ENCODE assay signal across 8 cellular contexts in the genomic region with DNA sequence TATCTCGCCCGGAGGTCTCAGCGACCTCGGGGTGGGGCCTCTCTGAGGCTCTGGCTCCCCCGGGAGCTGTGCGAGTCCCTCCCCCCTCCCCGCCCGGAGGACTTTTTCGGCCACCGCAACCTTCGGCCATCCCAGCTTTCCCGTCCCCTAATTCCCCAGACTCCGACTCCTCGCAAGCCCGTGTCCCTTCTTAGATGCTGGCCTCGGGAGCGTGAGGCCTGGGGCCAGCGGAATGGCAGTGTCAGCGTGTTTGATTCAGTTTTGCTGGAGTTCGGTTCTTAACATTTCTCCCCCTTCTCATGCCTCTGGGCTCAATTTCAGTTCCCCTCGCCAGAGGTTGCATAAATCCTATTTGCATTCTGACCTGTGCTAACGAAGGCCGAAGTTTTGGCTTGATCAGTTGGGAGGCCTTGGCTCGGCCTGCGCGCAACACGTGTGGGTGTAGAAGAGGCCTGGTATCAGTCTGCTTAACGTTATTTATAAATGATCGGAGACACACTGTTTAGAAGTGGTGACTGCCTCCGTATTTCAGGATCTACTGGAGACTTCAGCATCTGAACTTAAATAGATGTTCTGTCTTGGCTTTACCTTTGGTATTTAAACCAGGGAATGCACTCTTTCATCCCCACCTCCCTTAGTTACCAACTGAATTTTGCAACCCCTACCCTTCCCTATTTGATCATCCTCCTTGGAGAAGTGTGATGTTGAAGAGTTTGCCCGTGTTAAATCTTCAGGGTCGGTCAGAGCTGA. TPM values are rescaled to one million over a fixed set of nuclear protein-coding genes. Genes with fewer than 3 reads are reported as not detected.
DNase-seq lines count a peak whose midpoint lies in the region; ATAC-seq, FAIRE-seq and TF ChIP-seq lines count a peak whose summit lies in the region.

No MANE protein-coding gene starts in this region.

- in situ Hi-C loops in K562 (cut with MboI): loop anchor here (5.0 kb wide), 1 partner anchor 104 kb away; no protein-coding TSS in a partner anchor

- TF ChIP-seq RAD21 in K562 (CRISPR knock-in tag; conservative IDR thresholded peaks at IDR 0.05 in 1 of 2, IDR thresholded peaks at IDR 0.05 in 1 of 2): no peak

- TF ChIP-seq EP300 in K562 (IDR thresholded peaks at IDR 0.05; ENCODE audit: low read length) (no peak), sigmoid colon (IDR thresholded peaks at IDR 0.05) (no peak)

- ATAC-seq in K562 (peak; percentile 26), GM19455 (IDR thresholded peaks at IDR 0.05; ENCODE audit: unreplicated experiment) (no peak)

- TSS peak; percentile 39 for BruUV-seq in K562 (replicated peaks; lab: Mats Ljungman, UMichigan)

- peak overlapping the region; percentile 81 for H2AFZ ChIP-seq in K562 (ENCODE audit: low read depth, low read length)

- peak overlapping the region; percentile 99 for H3K4me2 ChIP-seq in K562 (ENCODE audit: insufficient read depth, low read length)

- H3K79me2 ChIP-seq in K562 (ENCODE audit: control insufficient read depth, insufficient read depth, low read length): peaks cover 56% of the 10 kb centered on the region

- H3K27ac ChIP-seq in Peyer's patch (peak overlapping the region; percentile 89 to 97 (median 94)), K562 (ENCODE audit: extremely low read depth, low read depth, low read length) (peak overlapping the region; percentile 92), sigmoid colon (peak overlapping the region; percentile 87 to 95 (median 92))

- peak; percentile 12 for DNase-seq in GM20000 (ENCODE audit: low spot score)
- DNase-seq in Peyer's patch: peak; percentile 28 to 60 (median 57)
- DNase-seq in K562 (ENCODE audit: extremely low read depth in 1 of 4, low spot score in 3 of 4): peak; percentile 47 to 72 (median 58)
- DNase-seq in sigmoid colon: peak; percentile 83
- no peak for DNase-seq in NCI-H1048 (lab: John Stamatoyannopoulos, UW)
- DNase-seq in mesenteric fat pad (ENCODE audit: low spot score): no peak

- no peak for TF ChIP-seq CTCF in GM20000 (IDR thresholded peaks at IDR 0.05; ENCODE audit: extremely low read depth, missing control alignments)
- TF ChIP-seq CTCF in Peyer's patch (IDR thresholded peaks at IDR 0.05): no peak
- TF ChIP-seq CTCF in K562 (IDR thresholded peaks at IDR 0.05 in 2 of 3, conservative IDR thresholded peaks at IDR 0.05 in 1 of 3; ENCODE audit: insufficient read depth in 2 of 3, low read depth in 1 of 3, low read length in 3 of 3): no peak
- TF ChIP-seq CTCF in sigmoid colon (IDR thresholded peaks at IDR 0.05): no peak

- TF ChIP-seq POLR2A in Peyer's patch (IDR thresholded peaks at IDR 0.05): no peak
- no peak; the same call in 1 of the 2 replicates for TF ChIP-seq POLR2A in K562 (conservative IDR thresholded peaks at IDR 0.05)
- no peak for TF ChIP-seq POLR2A in sigmoid colon (IDR thresholded peaks at IDR 0.05)

- peak; percentile 35 for FAIRE-seq in K562 (lab: Jason Lieb, UNC)

- peaks cover 19% of the 10 kb centered on the region for H4K20me1 ChIP-seq in K562 (replicated peaks; ENCODE audit: control insufficient read depth, insufficient read depth, low read length)

- H3K9me3 ChIP-seq in Peyer's patch: no peaks in the 10 kb centered on the region
- no peaks in the 10 kb centered on the region for H3K9me3 ChIP-seq in K562 (replicated peaks; ENCODE audit: control insufficient read depth, insufficient read depth, low read depth, low read length)
- no peaks in the 10 kb centered on the region for H3K9me3 ChIP-seq in iPS-15b (ENCODE audit: control insufficient read depth, insufficient read depth, low read length)
- no peaks in the 10 kb centered on the region for H3K9me3 ChIP-seq in sigmoid colon

- H3K4me1 ChIP-seq in Peyer's patch (peaks cover 0 to 40% (median 11%) of the 10 kb centered on the region in 4 donors), K562 (replicated peaks in 1 of 2; ENCODE audit: control insufficient read depth in 2 of 2, insufficient read depth in 2 of 2, low read length in 2 of 2) (peaks cover 7 to 18% of the 10 kb centered on the region in 2 experiments), iPS-15b (ENCODE audit: control insufficient read depth, insufficient read depth, low read length) (peaks cover 5% of the 10 kb centered on the region), sigmoid colon (peaks cover 0 to 64% (median 54%) of the 10 kb centered on the region in 4 donors)

- H3K4me3 ChIP-seq in Peyer's patch (peak overlapping the region; percentile 80 to 89 (median 84)), K562 (peak overlapping the region; percentile 89), iPS-15b (ENCODE audit: low read depth, low read length) (peak overlapping the region; percentile 88), sigmoid colon (peak overlapping the region; percentile 68 to 84 (median 78))

- H3K9ac ChIP-seq in K562 (ENCODE audit: insufficient read depth in 1 of 2, low read depth in 2 of 2, low read length in 2 of 2) (peak overlapping the region; percentile 98), iPS-15b (ENCODE audit: low read depth, low read length) (peak overlapping the region; percentile 80)

- H3K9me1 ChIP-seq in K562 (ENCODE audit: control insufficient read depth, insufficient read depth, low read length): no peaks in the 10 kb centered on the region

- H3K36me3 ChIP-seq in Peyer's patch (peaks cover 0 to 31% (median 0%) of the 10 kb centered on the region in 3 donors), K562 (ENCODE audit: control insufficient read depth, insufficient read depth, low read length) (peaks cover 50% of the 10 kb centered on the region), iPS-15b (ENCODE audit: control insufficient read depth, insufficient read depth, low read length) (peaks cover 15% of the 10 kb centered on the region), sigmoid colon (peaks cover 13 to 35% (median 15%) of the 10 kb centered on the region in 4 donors)

- CTCF ChIA-PET in K562 (lab: Yijun Ruan, JAX; ENCODE audit: low intra/inter-chr PET ratio): no interaction called here

- 0% methylated on average over 30 of the region's 32 CpGs for WGBS in K562 (ENCODE audit: insufficient coverage, low coverage, missing lambda C conversion rate)
- WGBS in sigmoid colon, 2 donors: 0 to 1% methylated on average over 32 of the region's 32 CpGs

- H3K27me3 ChIP-seq in Peyer's patch (no peaks in the 10 kb centered on the region), K562 (ENCODE audit: control insufficient read depth in 2 of 2, insufficient read depth in 2 of 2, low read length in 2 of 2) (no peaks in the 10 kb centered on the region), iPS-15b (ENCODE audit: control insufficient read depth, insufficient read depth, low read length) (no peaks in the 10 kb centered on the region), sigmoid colon (no peaks in the 10 kb centered on the region)

- POLR2A ChIA-PET in K562 (lab: Yijun Ruan, JAX): interaction anchor here (0.6 to 1.9 kb wide), 5 partner anchors 9 to 317 kb away, joined by 4 to 17 read pairs (median 7); no protein-coding TSS in a partner anchor

- intact Hi-C loops in K562 (cut with micrococcal nuclease): no loop called here
- intact Hi-C loops in sigmoid colon (cut with DNase I): loop anchor here (2.0 to 10.0 kb wide), 3 partner anchors 26 to 136 kb away; a partner anchor contains a TSS

RNA-seq across cellular contexts. Expression of a gene that starts 0.8 kb away (rescaled TPM):
- 100 to 1,000 TPM; 197 to 655 (median 335) TPM for total RNA-seq in Peyer's patch
- 572 and 2,771 TPM in 2 replicates for total RNA-seq in K562 (2011; cell fraction: chromatin; rRNA removed; ENCODE audit: low replicate concordance)
- 491 and 843 TPM in 2 replicates for total RNA-seq in K562 (2011; cell fraction: nucleolus; rRNA removed)
- 1,092 and 1,338 TPM in 2 replicates for total RNA-seq in K562 (2011; cell fraction: nucleoplasm; rRNA removed)
- total RNA-seq in K562 (2014; rRNA removed): 389 and 400 TPM in 2 replicates
- total RNA-seq in K562 (2014; rRNA removed; fragmentation: Illumina TruSeq; extraction: Trizol): 604 and 619 TPM in 2 replicates
- 602 and 611 TPM in 2 replicates for total RNA-seq in K562 (2015; rRNA removed; fragmentation: Illumina TruSeq; extraction: Trizol)
- total RNA-seq in K562 (2021): 453 and 469 TPM in 2 replicates
- 593 and 719 TPM in 2 replicates for polyA plus RNA-seq in K562 (2011; rRNA removed)
- 64.5 and 201 TPM in 2 replicates for polyA plus RNA-seq in K562 (2011; cell fraction: cytosol; rRNA removed)
- polyA plus RNA-seq in K562 (2011; cell fraction: nucleus; rRNA removed): 335 and 665 TPM in 2 replicates
- polyA plus RNA-seq in K562 (2012): 452 and 478 TPM in 2 replicates
- 541 and 657 TPM in 2 replicates for polyA plus RNA-seq in K562 (2014; fragmentation: Illumina TruSeq; extraction: Trizol)
- polyA plus RNA-seq in K562 (2014; fragmentation: Nextera tagmentation; extraction: Ambion mirVana): 100 to 1,000 TPM; 196 to 235 TPM
- polyA plus RNA-seq in K562 (2014; rRNA removed): 528 and 557 TPM in 2 replicates
- polyA minus RNA-seq in K562 (2011; rRNA and poly(A)+ RNA removed): 606 and 720 TPM in 2 replicates
- 134 and 144 TPM in 2 replicates for polyA minus RNA-seq in K562 (2011; cell fraction: cytosol; rRNA and poly(A)+ RNA removed)
- 199 and 484 TPM in 2 replicates for polyA minus RNA-seq in K562 (2011; cell fraction: nucleus; rRNA and poly(A)+ RNA removed)
- total RNA-seq in sigmoid colon: 100 to 1,000 TPM; 206 to 299 (median 222) TPM
- polyA plus RNA-seq in sigmoid colon: 100 to 1,000 TPM in 2 of 3 donors, 10 to 100 TPM in 1; 50.5 to 528 (median 126) TPM
- 870 TPM for total RNA-seq in mesenteric fat pad

RNA-seq across cellular contexts. Expression of a gene that starts 34.7 kb away (rescaled TPM):
- total RNA-seq in Peyer's patch: 10 to 100 TPM; 24.5 to 37.0 (median 31.1) TPM
- 34.2 and 96.2 TPM in 2 replicates for total RNA-seq in K562 (2011; cell fraction: chromatin; rRNA removed; ENCODE audit: low replicate concordance)
- 23.2 and 24.1 TPM in 2 replicates for total RNA-seq in K562 (2011; cell fraction: nucleolus; rRNA removed)
- total RNA-seq in K562 (2011; cell fraction: nucleoplasm; rRNA removed): 45.8 and 68.9 TPM in 2 replicates
- 50.8 and 56.8 TPM in 2 replicates for total RNA-seq in K562 (2014; rRNA removed)
- total RNA-seq in K562 (2014; rRNA removed; fragmentation: Illumina TruSeq; extraction: Trizol): 67.3 and 80.5 TPM in 2 replicates
- 65.7 and 70.3 TPM in 2 replicates for total RNA-seq in K562 (2015; rRNA removed; fragmentation: Illumina TruSeq; extraction: Trizol)
- total RNA-seq in K562 (2021): 57.9 and 62.7 TPM in 2 replicates
- polyA plus RNA-seq in K562 (2011; rRNA removed): 50.8 and 73.3 TPM in 2 replicates
- 15.6 and 25.0 TPM in 2 replicates for polyA plus RNA-seq in K562 (2011; cell fraction: cytosol; rRNA removed)
- 52.3 and 89.0 TPM in 2 replicates for polyA plus RNA-seq in K562 (2011; cell fraction: nucleus; rRNA removed)
- polyA plus RNA-seq in K562 (2012): 33.5 and 43.1 TPM in 2 replicates
- polyA plus RNA-seq in K562 (2014; fragmentation: Illumina TruSeq; extraction: Trizol): 69.8 and 77.2 TPM in 2 replicates
- 10 to 100 TPM; 37.6 to 49.0 TPM for polyA plus RNA-seq in K562 (2014; fragmentation: Nextera tagmentation; extraction: Ambion mirVana)
- 62.1 and 64.0 TPM in 2 replicates for polyA plus RNA-seq in K562 (2014; rRNA removed)
- 97.2 and 98.8 TPM in 2 replicates for polyA minus RNA-seq in K562 (2011; rRNA and poly(A)+ RNA removed)
- 22.7 and 32.0 TPM in 2 replicates for polyA minus RNA-seq in K562 (2011; cell fraction: cytosol; rRNA and poly(A)+ RNA removed)
- polyA minus RNA-seq in K562 (2011; cell fraction: nucleus; rRNA and poly(A)+ RNA removed): 22.6 and 41.0 TPM in 2 replicates
- 10 to 100 TPM; 12.8 to 24.1 (median 21.9) TPM for total RNA-seq in sigmoid colon
- 10 to 100 TPM; 12.0 to 18.0 (median 17.1) TPM for polyA plus RNA-seq in sigmoid colon
- 24.1 TPM for total RNA-seq in mesenteric fat pad

Comparison
In these comparisons a context has a peak if more than half of its experiments do, and no peak if none do; other contexts are left out.
1. DNase-seq: peak in GM20000 (single experiment), Peyer's patch (3 of 3), K562 (4 of 4) and sigmoid colon (single experiment); none in NCI-H1048 (single experiment) and mesenteric fat pad (single experiment).
2. Peak in every context shown above with its lines, with median percentiles within 50 percentile points of each other: H3K27ac ChIP-seq and H3K4me3 ChIP-seq.